12 cellular contexts compared by ENCODE assay signal in genomic region chr3:23952646-23953045, GRCh38. TPM values are rescaled to one million over a fixed set of nuclear protein-coding genes. Genes with fewer than 3 reads are reported as not detected.
DNase-seq lines count a peak whose midpoint lies in the region; ATAC-seq and TF ChIP-seq lines count a peak whose summit lies in the region.
"Had no signal": no experiment of that assay in that cellular context is flagged by ENCODE, and none has a peak within 500 bp of the region (broad histone marks: within the 10 kb centered on the region; RNA-seq: fewer than 3 reads in every experiment).

No MANE protein-coding gene starts in this region.

- intact Hi-C loops in tibial artery (cut with DNase I; ENCODE audit: low total_unique reads) = no loop called here
- intact Hi-C loops in left ventricle myocardium superior (cut with micrococcal nuclease) = no loop called here
- intact Hi-C loops in left ventricle myocardium inferior (cut with micrococcal nuclease) = no loop called here

- H3K9me3 ChIP-seq in tibial artery (no peaks in the 10 kb centered on the region), left ventricle myocardium inferior (replicated peaks) (no peaks in the 10 kb centered on the region)

- DNase-seq in NCI-H2171 treated with DMSO at 0.1 percent for 48 hours (lab: John Stamatoyannopoulos, UW) = peak; percentile 0
- DNase-seq in NCI-H2171 (lab: John Stamatoyannopoulos, UW) = no peak
- DNase-seq in Jurkat, Clone E6-1 (ENCODE audit: low read depth, low spot score) = peak; percentile 37
- no peak for DNase-seq in tibial artery
- DNase-seq in left ventricle myocardium superior = no peak
- DNase-seq in DMS 273 treated with DMSO at 0.1 percent for 48 hours (lab: John Stamatoyannopoulos, UW) = no peak
- no peak for DNase-seq in left ventricle myocardium inferior
- DNase-seq: activated CD8-positive, alpha-beta T cell treated with anti-CD3 and anti-CD28 coated beads, Interleukin-2, amount 10 ng/mL, durations not matched to agents 7 days and 5 days; islet precursor cell; NCI-H510A treated with DMSO at 0.1 percent for 48 hours; SW 1271 had no signal

- ATAC-seq in HG02759 (IDR thresholded peaks at IDR 0.05; ENCODE audit: unreplicated experiment) (peak; percentile 61), left ventricle myocardium superior (no peak)
- ATAC-seq: activated CD8-positive, alpha-beta T cell treated with anti-CD3 and anti-CD28 coated beads, Interleukin-2, amount 10 ng/mL, durations not matched to agents 7 days and 5 days had no signal

- H3K36me3 ChIP-seq in tibial artery = peaks cover 0 to 9% (median 0%) of the 10 kb centered on the region in 3 donors
- H3K36me3 ChIP-seq in left ventricle myocardium inferior = peaks cover 20% of the 10 kb centered on the region

- TF ChIP-seq CTCF in tibial artery (IDR thresholded peaks at IDR 0.05) (no peak), left ventricle myocardium inferior (IDR thresholded peaks at IDR 0.05; ENCODE audit: borderline replicate concordance) (no peak)

- H3K4me1 ChIP-seq in tibial artery (peaks cover 0 to 97% (median 57%) of the 10 kb centered on the region in 4 donors), left ventricle myocardium inferior (peaks cover 89% of the 10 kb centered on the region)

- H3K27ac ChIP-seq in tibial artery = peak overlapping the region; percentile 50 to 83
- H3K27ac ChIP-seq in left ventricle myocardium inferior (replicated peaks) = no peak overlapping the region

- no peaks in the 10 kb centered on the region for H3K27me3 ChIP-seq in tibial artery
- no peaks in the 10 kb centered on the region for H3K27me3 ChIP-seq in left ventricle myocardium inferior (ENCODE audit: low read depth)

- no peak overlapping the region for H3K4me3 ChIP-seq in Jurkat, Clone E6-1 (ENCODE audit: low read length)
- H3K4me3 ChIP-seq in tibial artery (no peak overlapping the region), left ventricle myocardium inferior (no peak overlapping the region)

RNA-seq across cellular contexts. Expression of gene NR1D2, which starts 7.6 kb away (rescaled TPM):
- 8.2 TPM for polyA plus RNA-seq in Jurkat, Clone E6-1 (2012; ENCODE audit: insufficient read depth, insufficient read length)
- total RNA-seq in left ventricle myocardium superior = 57.0 TPM
- total RNA-seq in left ventricle myocardium inferior = 43.5 TPM

RNA-seq across cellular contexts. Expression of gene RPL15, which starts 35.7 kb away (rescaled TPM):
- polyA plus RNA-seq in Jurkat, Clone E6-1 (2012; ENCODE audit: insufficient read depth, insufficient read length) = 3,355 TPM
- 910 TPM for total RNA-seq in left ventricle myocardium superior
- total RNA-seq in left ventricle myocardium inferior = 915 TPM

RNA-seq across cellular contexts. Expression of gene NKIRAS1, which starts 35.9 kb away (rescaled TPM):
- polyA plus RNA-seq in Jurkat, Clone E6-1 (2012; ENCODE audit: insufficient read depth, insufficient read length) = 8.1 TPM
- total RNA-seq in left ventricle myocardium superior (22.6 TPM), left ventricle myocardium inferior (20.8 TPM)

Comparison
In these comparisons a context has a peak if more than half of its experiments do, and no peak if none do; other contexts are left out.
1. DNase-seq: peak in NCI-H2171 treated with DMSO at 0.1 percent for 48 hours (single experiment) and Jurkat, Clone E6-1 (single experiment); none in NCI-H2171 (single experiment), tibial artery (0 of 2), left ventricle myocardium superior (single experiment), DMS 273 treated with DMSO at 0.1 percent for 48 hours (single experiment) and left ventricle myocardium inferior (single experiment).